Comparison of ENCODE assay signal across 2 cellular contexts in genomic region chr13:73732350-73732749, GRCh38.
TF ChIP-seq lines count a peak whose summit lies in the region.

No MANE protein-coding gene starts in this region.

TF ChIP-seq in IMR-90, 13 proteins besides CTCF, POLR2A, EP300 and RAD21:
- TF ChIP-seq FOS (IDR thresholded peaks at IDR 0.05; ENCODE audit: low read depth, low read length) (no peak), CEBPB (IDR thresholded peaks at IDR 0.05; ENCODE audit: low read depth, low read length) (0 out of 2 replicates have a peak, but pooled peaks have one; percentile 2)

TF ChIP-seq in H1, 55 proteins besides CTCF, POLR2A, EP300 and RAD21:
- TF ChIP-seq BCL11A (IDR thresholded peaks at IDR 0.05; ENCODE audit: low read depth in 2 of 2, low read length in 2 of 2) (no peak), CHD1 (IDR thresholded peaks at IDR 0.05; ENCODE audit: low read depth, low read length) (no peak), TAF7 (optimal IDR thresholded peaks at IDR 0.05; ENCODE audit: borderline replicate concordance, low read depth, low read length) (no peak)
